Comparison of ENCODE assay signal across 17 cellular contexts in the genomic region with DNA sequence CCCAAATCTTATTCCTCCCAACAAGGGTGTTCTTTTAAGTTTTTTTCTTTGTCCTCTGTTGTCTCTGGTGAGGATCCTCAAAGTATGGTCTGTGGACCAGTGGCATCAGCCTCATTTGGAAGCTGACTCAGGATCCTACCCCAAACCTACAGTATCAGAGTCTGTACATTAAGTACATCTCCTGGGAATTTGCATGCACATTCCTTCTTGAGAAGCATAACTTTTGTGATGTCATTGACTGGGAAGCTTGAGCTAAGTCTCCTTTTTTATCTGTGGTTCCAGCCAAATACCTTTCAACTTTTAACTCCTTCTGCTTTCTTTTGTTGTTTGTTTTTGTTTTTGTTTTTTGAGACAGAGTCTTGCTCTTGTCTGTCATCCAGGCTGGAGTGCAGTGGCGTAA. TPM values are rescaled to one million over a fixed set of nuclear protein-coding genes. Genes with fewer than 3 reads are reported as not detected.
DNase-seq lines count a peak whose midpoint lies in the region; ATAC-seq and TF ChIP-seq lines count a peak whose summit lies in the region.
"Had no signal": no experiment of that assay in that cellular context is flagged by ENCODE, and none has a peak within 500 bp of the region (broad histone marks: within the 10 kb centered on the region; RNA-seq: fewer than 3 reads in every experiment).

No MANE protein-coding gene starts in this region.

- H3K36me3 Mint-ChIP-seq in nephron progenitor cell (ENCODE audit: low read depth), result peaks cover 63% of the 10 kb centered on the region

- peaks cover 20% of the 10 kb centered on the region for H3K4me1 Mint-ChIP-seq in nephron progenitor cell

- no peak overlapping the region for H3K27ac ChIP-seq in AG04450 (ENCODE audit: low read depth, low read length)
- H3K27ac ChIP-seq: prostate gland, SK-N-MC had no signal

- H3K4me3 Mint-ChIP-seq in nephron progenitor cell, result no peak overlapping the region
- H3K4me3 Mint-ChIP-seq: activated naive CD8-positive, alpha-beta T cell treated with anti-CD3 and anti-CD28 coated beads, Interleukin-2, amount 50 U/mL, for 24 hours; natural killer cell treated with Interleukin-12 subunit alpha and Interleukin-12 subunit beta and Interleukin-15 and Interleukin-18, amount 100 ng/mL, for 72 hours had no signal

- peak overlapping the region; percentile 85 for H3K27ac Mint-ChIP-seq in nephron progenitor cell
- H3K27ac Mint-ChIP-seq: activated T-helper 2 cell treated with anti-CD3 and anti-CD28 coated beads, Interferon-gamma antibody, Interleukin-2, Interleukin-4, amounts not matched to agents 10 μg/mL and 5 μg/mL and 100 μg/mL, durations not matched to agents 14 hours and 24 hours and 36 hours; natural killer cell treated with Interleukin-12 subunit alpha and Interleukin-12 subunit beta and Interleukin-15 and Interleukin-18, amount 100 ng/mL, for 72 hours had no signal

- no peak for TF ChIP-seq CTCF in AG04450 (IDR thresholded peaks at IDR 0.05; ENCODE audit: low read depth, low read length)
- no peak for TF ChIP-seq CTCF in choroid plexus epithelial cell (conservative IDR thresholded peaks at IDR 0.05; ENCODE audit: low read depth, low read length)
- no peak for TF ChIP-seq CTCF in nephron progenitor cell (IDR thresholded peaks at IDR 0.05)

- ATAC-seq in HG03108 (IDR thresholded peaks at IDR 0.05; ENCODE audit: unreplicated experiment), result no peak
- ATAC-seq: activated naive CD8-positive, alpha-beta T cell treated with anti-CD3 and anti-CD28 coated beads, Interleukin-2, amount 50 U/mL, for 24 hours; natural killer cell treated with Interleukin-12 subunit alpha and Interleukin-12 subunit beta and Interleukin-15 and Interleukin-18, amount 100 ng/mL, for 72 hours had no signal

- DNase-seq in AG04450 (ENCODE audit: low read depth, low spot score), result peak; percentile 21
- DNase-seq in NCI-H226, result peak; percentile 22
- peak; percentile 88 for DNase-seq in choroid plexus epithelial cell (ENCODE audit: low read depth)
- no peak for DNase-seq in nephron progenitor cell
- DNase-seq in COR-L47 (lab: John Stamatoyannopoulos, UW), result no peak
- DNase-seq in NCI-H2081 treated with DMSO at 0.1 percent for 48 hours (lab: John Stamatoyannopoulos, UW), result no peak
- DNase-seq in NCI-H146 treated with DMSO at 0.1 percent for 48 hours (lab: John Stamatoyannopoulos, UW; ENCODE audit: unreplicated experiment), result no peak
- DNase-seq: activated naive CD8-positive, alpha-beta T cell treated with anti-CD3 and anti-CD28 coated beads, Interleukin-2, amount 50 U/mL, for 24 hours; foreskin melanocyte; Kasumi-1; NCI-H1048; NCI-H510A treated with DMSO at 0.1 percent for 48 hours had no signal

- no peaks in the 10 kb centered on the region for H3K9me3 ChIP-seq in AG04450 (ENCODE audit: control insufficient read depth, insufficient read depth, low read length)
- H3K9me3 ChIP-seq: prostate gland had no signal

- CTCF ChIA-PET in AG04450 (lab: Charles Lee), result interaction anchor here (0.6 kb wide), 1 partner anchor 21 kb away, joined by 3 read pairs; no protein-coding TSS in a partner anchor

- POLR2A ChIA-PET in AG04450 (lab: Yijun Ruan, JAX), result no interaction called here

- no peak overlapping the region for H3K4me3 ChIP-seq in AG04450 (ENCODE audit: low read depth, low read length)
- H3K4me3 ChIP-seq in choroid plexus epithelial cell (ENCODE audit: low read depth, low read length), result no peak overlapping the region
- H3K4me3 ChIP-seq: prostate gland, SK-N-MC had no signal

- H3K27me3 Mint-ChIP-seq in nephron progenitor cell (ENCODE audit: low read depth, poor library complexity), result no peaks in the 10 kb centered on the region
- H3K27me3 Mint-ChIP-seq: activated naive CD8-positive, alpha-beta T cell treated with anti-CD3 and anti-CD28 coated beads, Interleukin-2, amount 50 U/mL, for 24 hours; natural killer cell treated with Interleukin-12 subunit alpha and Interleukin-12 subunit beta and Interleukin-15 and Interleukin-18, amount 100 ng/mL, for 72 hours had no signal

- H3K9me3 Mint-ChIP-seq in nephron progenitor cell, result no peaks in the 10 kb centered on the region
- H3K9me3 Mint-ChIP-seq: activated naive CD8-positive, alpha-beta T cell treated with anti-CD3 and anti-CD28 coated beads, Interleukin-2, amount 50 U/mL, for 24 hours; activated T-helper 2 cell treated with anti-CD3 and anti-CD28 coated beads, Interferon-gamma antibody, Interleukin-2, Interleukin-4, amounts not matched to agents 10 μg/mL and 5 μg/mL and 100 μg/mL, durations not matched to agents 14 hours and 24 hours and 36 hours; natural killer cell treated with Interleukin-12 subunit alpha and Interleukin-12 subunit beta and Interleukin-15 and Interleukin-18, amount 100 ng/mL, for 72 hours had no signal

- H3K27me3 ChIP-seq in AG04450 (ENCODE audit: control insufficient read depth, insufficient read depth, low read length), result no peaks in the 10 kb centered on the region

RNA-seq across cellular contexts. Expression of a gene that starts 40.5 kb away (rescaled TPM):
- 48.2 and 61.2 TPM in 2 replicates for polyA plus RNA-seq in AG04450 (2011; rRNA removed)
- 113 and 135 TPM in 2 replicates for polyA minus RNA-seq in AG04450 (2011; rRNA and poly(A)+ RNA removed)

RNA-seq across cellular contexts. Expression of a gene that starts 52.9 kb away (rescaled TPM):
- polyA plus RNA-seq in AG04450 (2011; rRNA removed), result 10.5 and 12.8 TPM in 2 replicates
- polyA minus RNA-seq in AG04450 (2011; rRNA and poly(A)+ RNA removed), result 7.9 and 8.9 TPM in 2 replicates

Comparison
In these comparisons a context has a peak if more than half of its experiments do, and no peak if none do; other contexts are left out.
1. DNase-seq: peak in AG04450 (single experiment), NCI-H226 (single experiment) and choroid plexus epithelial cell (single experiment); none in nephron progenitor cell (single experiment), COR-L47 (single experiment), NCI-H2081 treated with DMSO at 0.1 percent for 48 hours (single experiment) and NCI-H146 treated with DMSO at 0.1 percent for 48 hours (single experiment).